In the genomic region with DNA sequence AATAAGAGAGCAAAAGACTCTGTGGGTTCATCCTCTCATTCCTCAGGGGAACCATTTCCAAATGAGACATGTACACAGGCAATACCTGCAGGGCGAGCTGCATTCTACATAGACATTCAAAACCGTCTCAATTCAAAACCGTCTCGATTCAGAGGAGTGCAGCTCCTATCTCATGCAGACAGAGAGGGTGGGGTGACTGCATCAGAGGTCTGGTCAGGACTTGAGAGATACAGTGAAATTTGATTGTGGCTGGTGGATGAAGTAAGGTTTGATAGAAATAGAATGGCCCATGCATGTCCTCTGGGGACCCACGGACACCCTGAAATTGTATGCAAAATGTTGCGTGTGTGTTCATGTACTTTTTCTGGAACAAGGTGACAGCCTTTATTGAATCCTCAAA, we compare ENCODE assay signal across 30 cellular contexts. TPM values are rescaled to one million over a fixed set of nuclear protein-coding genes. Genes with fewer than 3 reads are reported as not detected.
A peak's percentile ranks its signal among the peaks of the same experiment; 100 is the strongest.
DNase-seq lines count a peak whose midpoint lies in the region; TF ChIP-seq lines count a peak whose summit lies in the region.
"Had no signal": no experiment of that assay in that cellular context is flagged by ENCODE, and none has a peak within 500 bp of the region (broad histone marks: within the 10 kb centered on the region; RNA-seq: fewer than 3 reads in every experiment).

No MANE protein-coding gene starts in this region.

- no peak for DNase-seq in activated naive CD8-positive, alpha-beta T cell treated with anti-CD3 and anti-CD28 coated beads for 36 hours
- DNase-seq in glutamatergic neuron (no peak), NCI-H1092 treated with DMSO at 0.1 percent for 48 hours (lab: John Stamatoyannopoulos, UW) (no peak), AG20443 (ENCODE audit: low spot score) (no peak)
- no peak for DNase-seq in activated CD4-positive, alpha-beta T cell treated with anti-CD3 and anti-CD28 coated beads for 1 hour
- DNase-seq: activated CD8-positive, alpha-beta memory T cell treated with anti-CD3 and anti-CD28 coated beads, Interleukin-2, amount 50 U/mL, for 4 hours; kidney; NCI-H146; NCI-H510A; retina; stimulated activated CD4-positive, alpha-beta T cell treated with anti-CD3 and anti-CD28 coated beads, Interleukin-12 subunit alpha, Interleukin-12 subunit beta, amount 100 ng/mL, for 4 hours; stimulated activated CD4-positive, alpha-beta T cell treated with anti-CD3 and anti-CD28 coated beads, Interleukin-4, amount 100 ng/mL, for 24 hours; stimulated activated naive B cell treated with anti-CD40 and anti-IgM and Interleukin-4, amounts not matched to agents 10 μg/mL and 1 μg/mL and 100 μg/mL, for 72 hours had no signal

- no peak overlapping the region for H3K27ac Mint-ChIP-seq in activated naive CD8-positive, alpha-beta T cell
- H3K27ac Mint-ChIP-seq in activated naive CD8-positive, alpha-beta T cell treated with anti-CD3 and anti-CD28 coated beads for 36 hours, result no peak overlapping the region
- H3K27ac Mint-ChIP-seq in glutamatergic neuron (ENCODE audit: unreplicated experiment), result peak overlapping the region; percentile 13
- H3K27ac Mint-ChIP-seq: activated T-helper 2 cell treated with anti-CD3 and anti-CD28 coated beads, Interferon-gamma antibody, Interleukin-2, Interleukin-4, amounts not matched to agents 10 μg/mL and 5 μg/mL and 100 μg/mL, durations not matched to agents 14 hours and 24 hours and 36 hours; stimulated activated naive B cell treated with anti-CD40 and anti-IgM and Interleukin-4, amounts not matched to agents 10 μg/mL and 1 μg/mL and 100 μg/mL, for 72 hours; T-helper 1 cell treated with Interleukin-12 subunit alpha and Interleukin-12 subunit beta and Interleukin-4 antibody, amounts not matched to agents 30 μg/mL and 1 μg/mL, for 36 hours had no signal

- H3K4me1 ChIP-seq in OCI-LY1 (ENCODE audit: insufficient read depth, low read length, severe bottlenecking), result peaks cover 45% of the 10 kb centered on the region
- H3K4me1 ChIP-seq in skeletal muscle satellite cell (ENCODE audit: control insufficient read depth, insufficient read depth, low read length), result peaks cover 59% of the 10 kb centered on the region

- no peaks in the 10 kb centered on the region for H3K9me3 Mint-ChIP-seq in activated naive CD8-positive, alpha-beta T cell (ENCODE audit: low read depth)
- no peaks in the 10 kb centered on the region for H3K9me3 Mint-ChIP-seq in activated naive CD8-positive, alpha-beta T cell treated with anti-CD3 and anti-CD28 coated beads for 36 hours
- peaks cover 5% of the 10 kb centered on the region for H3K9me3 Mint-ChIP-seq in glutamatergic neuron (ENCODE audit: unreplicated experiment)
- H3K9me3 Mint-ChIP-seq: activated naive CD4-positive, alpha-beta T cell treated with anti-CD3 and anti-CD28 coated beads, Interleukin-2, amount 50 U/mL, for 72 hours; activated T-helper 2 cell treated with anti-CD3 and anti-CD28 coated beads, Interferon-gamma antibody, Interleukin-2, Interleukin-4, amounts not matched to agents 10 μg/mL and 5 μg/mL and 100 μg/mL, durations not matched to agents 14 hours and 24 hours and 36 hours; central memory CD8-positive, alpha-beta T cell; stimulated activated naive B cell treated with anti-CD40 and anti-IgM and Interleukin-4, amounts not matched to agents 10 μg/mL and 1 μg/mL and 100 μg/mL, for 72 hours; T-helper 1 cell treated with Interleukin-12 subunit alpha and Interleukin-12 subunit beta and Interleukin-4 antibody, amounts not matched to agents 30 μg/mL and 1 μg/mL, for 36 hours had no signal

- peak overlapping the region; percentile 0 for H3K27ac ChIP-seq in OCI-LY1 (ENCODE audit: low read depth, low read length, poor library complexity, severe bottlenecking)
- H3K27ac ChIP-seq: ascending aorta; BLaER1 treated with 17β-estradiol and CSF1 and Interleukin-3, amounts not matched to agents 10 nM and 100 nM; KMS-11; SJCRH30; suprapubic skin; WERI-Rb-1 had no signal

- no peaks in the 10 kb centered on the region for H3K9me2 ChIP-seq in OCI-LY1 (ENCODE audit: low read depth, low read length)

- H3K27me3 ChIP-seq in OCI-LY1 (ENCODE audit: insufficient read depth, low read length), result no peaks in the 10 kb centered on the region
- no peaks in the 10 kb centered on the region for H3K27me3 ChIP-seq in skeletal muscle satellite cell (ENCODE audit: control insufficient read depth, insufficient read depth, low read length)
- H3K27me3 ChIP-seq: ascending aorta; BLaER1 treated with 17β-estradiol and CSF1 and Interleukin-3, amounts not matched to agents 10 nM and 100 nM; SJCRH30; suprapubic skin had no signal

- no peaks in the 10 kb centered on the region for H3K36me3 Mint-ChIP-seq in activated naive CD8-positive, alpha-beta T cell
- no peaks in the 10 kb centered on the region for H3K36me3 Mint-ChIP-seq in activated naive CD8-positive, alpha-beta T cell treated with anti-CD3 and anti-CD28 coated beads for 36 hours
- no peaks in the 10 kb centered on the region for H3K36me3 Mint-ChIP-seq in glutamatergic neuron (ENCODE audit: unreplicated experiment)
- H3K36me3 Mint-ChIP-seq: activated naive CD4-positive, alpha-beta T cell treated with anti-CD3 and anti-CD28 coated beads, Interleukin-2, amount 50 U/mL, for 72 hours had no signal

- H3K4me3 ChIP-seq in OCI-LY1 (ENCODE audit: low read depth, low read length, poor library complexity, severe bottlenecking) (no peak overlapping the region), skeletal muscle satellite cell (ENCODE audit: low read length) (no peak overlapping the region)
- H3K4me3 ChIP-seq: ascending aorta; BLaER1 treated with 17β-estradiol and CSF1 and Interleukin-3, amounts not matched to agents 10 nM and 100 nM; lung; SJCRH30; suprapubic skin had no signal

- H3K4me2 ChIP-seq in OCI-LY1 (ENCODE audit: low read length), result peak overlapping the region; percentile 21; the same call in 1 of the 2 replicates
- peak overlapping the region; percentile 35 for H3K4me2 ChIP-seq in skeletal muscle satellite cell (ENCODE audit: low read length)
- H3K4me2 ChIP-seq: BLaER1 treated with 17β-estradiol and CSF1 and Interleukin-3, amounts not matched to agents 10 nM and 100 nM; KMS-11 had no signal

- peaks cover 7% of the 10 kb centered on the region; the same call in 1 of the 2 replicates for H3K36me3 ChIP-seq in OCI-LY1 (ENCODE audit: insufficient read depth, low read length)
- no peaks in the 10 kb centered on the region for H3K36me3 ChIP-seq in skeletal muscle satellite cell (ENCODE audit: insufficient read depth, low read length)
- H3K36me3 ChIP-seq: ascending aorta; BLaER1 treated with 17β-estradiol and CSF1 and Interleukin-3, amounts not matched to agents 10 nM and 100 nM; SJCRH30; suprapubic skin; WERI-Rb-1 had no signal

- TF ChIP-seq CTCF in OCI-LY1 (IDR thresholded peaks at IDR 0.05; ENCODE audit: low read length) (no peak), glutamatergic neuron (IDR thresholded peaks at IDR 0.05; ENCODE audit: partially characterized antibody, unreplicated experiment) (no peak)

- H4K20me1 ChIP-seq in OCI-LY1 (ENCODE audit: insufficient read depth, low read length), result no peaks in the 10 kb centered on the region
- H4K20me1 ChIP-seq: BLaER1 treated with 17β-estradiol and CSF1 and Interleukin-3, amounts not matched to agents 10 nM and 100 nM had no signal

- no peaks in the 10 kb centered on the region for H3F3A ChIP-seq in OCI-LY1 (ENCODE audit: insufficient read depth, low read length)

- H3K9ac ChIP-seq in OCI-LY1 (ENCODE audit: low read length) (no peak overlapping the region), skeletal muscle satellite cell (ENCODE audit: low read depth, low read length) (no peak overlapping the region)
- H3K9ac ChIP-seq: BLaER1 treated with 17β-estradiol and CSF1 and Interleukin-3, amounts not matched to agents 10 nM and 100 nM; KMS-11 had no signal

- no peak overlapping the region for H2AFZ ChIP-seq in OCI-LY1 (ENCODE audit: low read length)

- no peaks in the 10 kb centered on the region for H3K9me3 ChIP-seq in OCI-LY1 (ENCODE audit: low read length)
- H3K9me3 ChIP-seq in skeletal muscle satellite cell (replicated peaks; ENCODE audit: low read length), result no peaks in the 10 kb centered on the region
- H3K9me3 ChIP-seq: ascending aorta; BLaER1 treated with 17β-estradiol and CSF1 and Interleukin-3, amounts not matched to agents 10 nM and 100 nM; SJCRH30; suprapubic skin had no signal

- H3K4me3 Mint-ChIP-seq in activated naive CD8-positive, alpha-beta T cell, result peak overlapping the region; percentile 19
- H3K4me3 Mint-ChIP-seq in activated naive CD8-positive, alpha-beta T cell treated with anti-CD3 and anti-CD28 coated beads for 36 hours, result no peak overlapping the region
- no peak overlapping the region for H3K4me3 Mint-ChIP-seq in glutamatergic neuron (ENCODE audit: unreplicated experiment)
- H3K4me3 Mint-ChIP-seq: stimulated activated naive B cell treated with anti-CD40 and anti-IgM and Interleukin-4, amounts not matched to agents 10 μg/mL and 1 μg/mL and 100 μg/mL, for 72 hours; T-helper 1 cell treated with Interleukin-12 subunit alpha and Interleukin-12 subunit beta and Interleukin-4 antibody, amounts not matched to agents 30 μg/mL and 1 μg/mL, for 36 hours had no signal

- peaks cover 19% of the 10 kb centered on the region for H3K79me2 ChIP-seq in OCI-LY1 (ENCODE audit: insufficient read depth, low read length)

- peaks cover 4% of the 10 kb centered on the region for H3K4me1 Mint-ChIP-seq in activated naive CD8-positive, alpha-beta T cell (ENCODE audit: low read depth)
- peaks cover 8% of the 10 kb centered on the region for H3K4me1 Mint-ChIP-seq in activated naive CD8-positive, alpha-beta T cell treated with anti-CD3 and anti-CD28 coated beads for 36 hours
- H3K4me1 Mint-ChIP-seq in glutamatergic neuron (ENCODE audit: low read depth, unreplicated experiment), result peaks cover 13% of the 10 kb centered on the region
- H3K4me1 Mint-ChIP-seq: central memory CD8-positive, alpha-beta T cell had no signal

- no peaks in the 10 kb centered on the region for H3K27me3 Mint-ChIP-seq in activated naive CD8-positive, alpha-beta T cell
- no peaks in the 10 kb centered on the region for H3K27me3 Mint-ChIP-seq in activated naive CD8-positive, alpha-beta T cell treated with anti-CD3 and anti-CD28 coated beads for 36 hours
- peaks cover 5% of the 10 kb centered on the region for H3K27me3 Mint-ChIP-seq in glutamatergic neuron (ENCODE audit: unreplicated experiment)
- H3K27me3 Mint-ChIP-seq: stimulated activated naive B cell treated with anti-CD40 and anti-IgM and Interleukin-4, amounts not matched to agents 10 μg/mL and 1 μg/mL and 100 μg/mL, for 72 hours had no signal

RNA-seq across cellular contexts. Expression of a gene that starts 27.3 kb away (rescaled TPM):
- not detected for total RNA-seq in activated naive CD8-positive, alpha-beta T cell treated with anti-CD3 and anti-CD28 coated beads for 36 hours
- not detected for total RNA-seq in glutamatergic neuron (ENCODE audit: unreplicated experiment)
- not detected in 2 replicates for total RNA-seq in skeletal muscle satellite cell (2012; rRNA removed)
- total RNA-seq: activated naive CD4-positive, alpha-beta T cell treated with anti-CD3 and anti-CD28 coated beads, Interleukin-2, amount 50 U/mL, for 72 hours; activated T-helper 2 cell treated with anti-CD3 and anti-CD28 coated beads, Interferon-gamma antibody, Interleukin-2, Interleukin-4, amounts not matched to agents 10 μg/mL and 5 μg/mL and 100 μg/mL, durations not matched to agents 14 hours and 24 hours and 36 hours; ascending aorta; dermis microvascular lymphatic vessel endothelial cell; glomerular endothelial cell; kidney; lung; occipital lobe; SJCRH30 had no signal

RNA-seq across cellular contexts. Expression of a gene that starts 43.4 kb away (rescaled TPM):
- not detected for total RNA-seq in activated naive CD8-positive, alpha-beta T cell treated with anti-CD3 and anti-CD28 coated beads for 36 hours
- total RNA-seq in glutamatergic neuron (ENCODE audit: unreplicated experiment), result not detected
- total RNA-seq in skeletal muscle satellite cell (2012; rRNA removed), result not detected in 2 replicates
- total RNA-seq: activated naive CD4-positive, alpha-beta T cell treated with anti-CD3 and anti-CD28 coated beads, Interleukin-2, amount 50 U/mL, for 72 hours; activated T-helper 2 cell treated with anti-CD3 and anti-CD28 coated beads, Interferon-gamma antibody, Interleukin-2, Interleukin-4, amounts not matched to agents 10 μg/mL and 5 μg/mL and 100 μg/mL, durations not matched to agents 14 hours and 24 hours and 36 hours; ascending aorta; dermis microvascular lymphatic vessel endothelial cell; glomerular endothelial cell; lung; occipital lobe; SJCRH30; suprapubic skin had no signal
